Comparison of ENCODE assay signal across 16 cellular contexts in genomic region chr11:67280341-67280790, GRCh38. TPM values are rescaled to one million over a fixed set of nuclear protein-coding genes. Genes with fewer than 3 reads are reported as not detected.
DNase-seq lines count a peak whose midpoint lies in the region; ATAC-seq and TF ChIP-seq lines count a peak whose summit lies in the region.
"Had no signal": no experiment of that assay in that cellular context is flagged by ENCODE, and none has a peak within 500 bp of the region (broad histone marks: within the 10 kb centered on the region; RNA-seq: fewer than 3 reads in every experiment).

No MANE protein-coding gene starts in this region.

- H3K36me3 ChIP-seq in CD4-positive, CD25-positive, alpha-beta regulatory T cell (ENCODE audit: control insufficient read depth, insufficient read depth, low read length), result peaks cover 69% of the 10 kb centered on the region
- H3K36me3 ChIP-seq in A673 (ENCODE audit: insufficient read depth, low read length, poor library complexity, severe bottlenecking), result peaks cover 69% of the 10 kb centered on the region
- H3K36me3 ChIP-seq: ovary had no signal

- peak overlapping the region; percentile 87 for H3K27ac ChIP-seq in CD4-positive, CD25-positive, alpha-beta regulatory T cell (ENCODE audit: insufficient read depth, low read length, poor library complexity, severe bottlenecking)
- H3K27ac ChIP-seq in A673 (ENCODE audit: low read depth, low read length, poor library complexity, severe bottlenecking) (no peak overlapping the region), dorsolateral prefrontal cortex (peak overlapping the region in 13 of 59 donors; percentile 8 to 91 (median 41))
- H3K27ac ChIP-seq: ovary, SJSA1 had no signal

- H3K27ac Mint-ChIP-seq in CD4-positive, CD25-positive, alpha-beta regulatory T cell, result peak overlapping the region in 2 of 3 donors; percentile 26 to 85
- H3K27ac Mint-ChIP-seq in endothelial cell (ENCODE audit: unreplicated experiment), result peak overlapping the region; percentile 72

- intact Hi-C loops in posterior vena cava (cut with DNase I), result no loop called here
- intact Hi-C loops in A673 (cut with micrococcal nuclease; ENCODE audit: unreplicated experiment), result no loop called here
- intact Hi-C loops in dorsolateral prefrontal cortex (cut with DNase I), result no loop called here

- no peak for ATAC-seq in CD4-positive, CD25-positive, alpha-beta regulatory T cell (ENCODE audit: low read depth in 2 of 2)

- no peak overlapping the region for H3K4me3 ChIP-seq in CD4-positive, CD25-positive, alpha-beta regulatory T cell (ENCODE audit: low read depth, low read length)
- H3K4me3 ChIP-seq in A673 (ENCODE audit: low read depth, low read length, poor library complexity, severe bottlenecking) (no peak overlapping the region), dorsolateral prefrontal cortex (no peak overlapping the region)
- H3K4me3 ChIP-seq: ovary, SJSA1 had no signal

- H3K9me3 ChIP-seq in CD4-positive, CD25-positive, alpha-beta regulatory T cell (ENCODE audit: control insufficient read depth in 2 of 2, low read length in 2 of 2), result no peaks in the 10 kb centered on the region
- H3K9me3 ChIP-seq in A673 (ENCODE audit: low read depth, low read length, poor library complexity, severe bottlenecking), result no peaks in the 10 kb centered on the region
- H3K9me3 ChIP-seq: ovary, SJSA1 had no signal

- peaks cover 0 to 57% (median 17%) of the 10 kb centered on the region in 4 donors for H3K4me1 Mint-ChIP-seq in CD4-positive, CD25-positive, alpha-beta regulatory T cell
- H3K4me1 Mint-ChIP-seq in endothelial cell (ENCODE audit: unreplicated experiment), result peaks cover 25% of the 10 kb centered on the region

- H3K27me3 Mint-ChIP-seq in CD4-positive, CD25-positive, alpha-beta regulatory T cell, result no peaks in the 10 kb centered on the region
- H3K27me3 Mint-ChIP-seq in endothelial cell (ENCODE audit: unreplicated experiment), result peaks cover 13% of the 10 kb centered on the region

- no peaks in the 10 kb centered on the region for H3K9me3 Mint-ChIP-seq in CD4-positive, CD25-positive, alpha-beta regulatory T cell
- H3K9me3 Mint-ChIP-seq in endothelial cell (ENCODE audit: unreplicated experiment), result no peaks in the 10 kb centered on the region

- CTCF ChIA-PET in A673 (lab: Charles Lee), result no interaction called here

- no TSS peak for BruUV-seq in A673 (replicated peaks; lab: Mats Ljungman, UMichigan)

- POLR2A ChIA-PET in A673 (lab: Charles Lee; ENCODE audit: low non-redundant PET), result no interaction called here

- H3K27me3 ChIP-seq in CD4-positive, CD25-positive, alpha-beta regulatory T cell (ENCODE audit: control insufficient read depth, insufficient read depth, low read length), result no peaks in the 10 kb centered on the region
- no peaks in the 10 kb centered on the region for H3K27me3 ChIP-seq in A673 (replicated peaks; ENCODE audit: insufficient read depth, low read depth, low read length, poor library complexity)
- H3K27me3 ChIP-seq in dorsolateral prefrontal cortex, result no peaks in the 10 kb centered on the region
- H3K27me3 ChIP-seq: ovary, SJSA1 had no signal

- TF ChIP-seq CTCF in endothelial cell (IDR thresholded peaks at IDR 0.05; ENCODE audit: unreplicated experiment) (no peak), A673 (conservative IDR thresholded peaks at IDR 0.05; ENCODE audit: low read depth, low read length) (no peak), dorsolateral prefrontal cortex (IDR thresholded peaks at IDR 0.05 in 54 of 56, conservative IDR thresholded peaks at IDR 0.05 in 2 of 56; ENCODE audit: low read depth in 1 of 56, partially characterized antibody in 56 of 56) (no peak)

- H3K36me3 Mint-ChIP-seq in CD4-positive, CD25-positive, alpha-beta regulatory T cell, result peaks cover 10% of the 10 kb centered on the region
- peaks cover 16% of the 10 kb centered on the region for H3K36me3 Mint-ChIP-seq in endothelial cell (ENCODE audit: low read depth, unreplicated experiment)

- H3K4me3 Mint-ChIP-seq in CD4-positive, CD25-positive, alpha-beta regulatory T cell, result peak overlapping the region in 2 of 4 donors; percentile 31 to 49
- no peak overlapping the region for H3K4me3 Mint-ChIP-seq in endothelial cell (ENCODE audit: unreplicated experiment)

- DNase-seq in CD4-positive, CD25-positive, alpha-beta regulatory T cell, result no peak
- DNase-seq in Kasumi-1 (lab: John Stamatoyannopoulos, UW), result peak; percentile 24 to 26
- DNase-seq in endothelial cell (ENCODE audit: low spot score), result no peak
- peak; percentile 73 for DNase-seq in posterior vena cava (ENCODE audit: low spot score)
- no peak for DNase-seq in middle frontal gyrus (ENCODE audit: extremely low spot score, low spot score)
- DNase-seq in hepatic stellate cell (ENCODE audit: low spot score), result no peak
- no peak for DNase-seq in A673 (ENCODE audit: low spot score)
- DNase-seq in dorsolateral prefrontal cortex, result no peak
- DNase-seq: amniotic stem cell; COR-L47; effector CD8-positive, alpha-beta T cell; NCI-H1417 treated with DMSO at 0.1 percent for 48 hours; NCI-H774; stimulated activated CD4-positive, alpha-beta T cell treated with anti-CD3 and anti-CD28 coated beads, Interleukin-2, amount 100 ng/mL, for 48 hours had no signal

- peaks cover 52% of the 10 kb centered on the region for H3K4me1 ChIP-seq in CD4-positive, CD25-positive, alpha-beta regulatory T cell (ENCODE audit: control insufficient read depth, insufficient read depth, low read length, poor library complexity, severe bottlenecking)
- peaks cover 27% of the 10 kb centered on the region for H3K4me1 ChIP-seq in A673 (ENCODE audit: insufficient read depth, low read length, poor library complexity, severe bottlenecking)

RNA-seq across cellular contexts. Expression of gene ANKRD13D, which starts 8.7 kb away (rescaled TPM):
- 158 TPM for total RNA-seq in CD4-positive, CD25-positive, alpha-beta regulatory T cell
- 10 to 100 TPM in 3 of 4 donors, 1 to 10 TPM in 1; 9.5 to 18.9 (median 12.6) TPM for polyA plus RNA-seq in CD4-positive, CD25-positive, alpha-beta regulatory T cell
- 65.1 TPM for total RNA-seq in endothelial cell (ENCODE audit: unreplicated experiment)
- 10 to 100 TPM; 40.7 to 42.8 TPM for total RNA-seq in posterior vena cava
- 94.2 and 101 TPM in 2 replicates for total RNA-seq in A673 (2021)
- 100 to 1,000 TPM in 5 of 120 experiments, 10 to 100 TPM in 115; 54.5 to 110 (median 77.3) TPM for total RNA-seq in dorsolateral prefrontal cortex

RNA-seq across cellular contexts. Expression of gene GRK2, which starts 14.1 kb away (rescaled TPM):
- 295 TPM for total RNA-seq in CD4-positive, CD25-positive, alpha-beta regulatory T cell
- 10 to 100 TPM; 13.2 to 27.8 (median 19.3) TPM for polyA plus RNA-seq in CD4-positive, CD25-positive, alpha-beta regulatory T cell
- total RNA-seq in endothelial cell (ENCODE audit: unreplicated experiment) (92.7 TPM), posterior vena cava (10 to 100 TPM; 50.4 to 58.2 TPM), A673 (2021) (88.6 and 92.6 TPM in 2 replicates), dorsolateral prefrontal cortex (100 to 1,000 TPM in 93 of 120 experiments, 10 to 100 TPM in 27; 63.9 to 144 (median 111) TPM)

RNA-seq across cellular contexts. Expression of gene SSH3, which starts 23.0 kb away (rescaled TPM):
- 24.4 TPM for total RNA-seq in CD4-positive, CD25-positive, alpha-beta regulatory T cell
- polyA plus RNA-seq in CD4-positive, CD25-positive, alpha-beta regulatory T cell, result 1 to 10 TPM; 2.3 to 7.1 (median 3.1) TPM
- 7.3 TPM for total RNA-seq in endothelial cell (ENCODE audit: unreplicated experiment)
- total RNA-seq in posterior vena cava, result 10 to 100 TPM; 23.5 to 26.2 TPM
- total RNA-seq in A673 (2021), result 5.5 and 7.8 TPM in 2 replicates
- total RNA-seq in dorsolateral prefrontal cortex, result 10 to 100 TPM; 15.0 to 46.9 (median 26.2) TPM

Comparison
In these comparisons a context has a peak if more than half of its experiments do, and no peak if none do; other contexts are left out.
1. DNase-seq: peak in Kasumi-1 (2 of 2) and posterior vena cava (single experiment); none in CD4-positive, CD25-positive, alpha-beta regulatory T cell (0 of 3), endothelial cell (single experiment), middle frontal gyrus (single experiment), hepatic stellate cell (single experiment), A673 (single experiment) and dorsolateral prefrontal cortex (0 of 10).